Comparison of ENCODE assay signal across 33 cellular contexts in genomic region chr5:175148773-175149172, GRCh38.
"Had no signal": no experiment of that assay in that cellular context is flagged by ENCODE, and none has a peak within 500 bp of the region (broad histone marks: within the 10 kb centered on the region; RNA-seq: fewer than 3 reads in every experiment).

No MANE protein-coding gene starts in this region.

- H3K27me3 ChIP-seq: adrenal gland, body of pancreas, brain microvascular endothelial cell, breast epithelium had no signal

- H3K36me3 ChIP-seq: adrenal gland, brain microvascular endothelial cell, breast epithelium had no signal

- FAIRE-seq: astrocyte, TTC549 had no signal

- H3K27ac ChIP-seq: adrenal gland, body of pancreas, brain microvascular endothelial cell, breast epithelium, VCaP had no signal

- H3K4me1 ChIP-seq: adrenal gland, body of pancreas, breast epithelium had no signal

- H3K4me3 ChIP-seq: adrenal gland, body of pancreas, breast epithelium had no signal

- DNase-seq: activated B cell treated with CpG ODN at 0.5 μM for 24 hours; activated CD4-positive, alpha-beta memory T cell treated with anti-CD3 and anti-CD28 coated beads for 36 hours; activated CD4-positive, alpha-beta T cell treated with anti-CD3 and anti-CD28 coated beads for 4 hours; activated CD4-positive, alpha-beta T cell treated with anti-CD3 and anti-CD28 coated beads, Interleukin-2, amount 10 ng/mL, durations not matched to agents 24 days and 14 days; activated CD4-positive, alpha-beta T cell treated with anti-CD3 and anti-CD28 coated beads, Interleukin-2, amount 50 U/mL, for 1 hour; activated CD4-positive, alpha-beta T cell treated with anti-CD3 and anti-CD28 coated beads, Interleukin-2, amount 50 U/mL, for 4 hours; activated CD4-positive, CD25-positive, alpha-beta regulatory T cell treated with anti-CD3 and anti-CD28 coated beads, Interleukin-2, amount 50 U/mL, for 72 hours; activated CD8-positive, alpha-beta memory T cell treated with anti-CD3 and anti-CD28 coated beads, Interleukin-2, amount 50 U/mL, for 4 hours; activated CD8-positive, alpha-beta T cell treated with anti-CD3 and anti-CD28 coated beads for 36 hours; activated effector memory CD4-positive, alpha-beta T cell treated with anti-CD3 and anti-CD28 coated beads, Interleukin-2, amount 50 U/mL, for 16 hours; activated gamma-delta T cell treated with Interleukin-2 at 50 U/mL for 16 hours; activated naive CD4-positive, alpha-beta T cell; activated naive CD4-positive, alpha-beta T cell treated with anti-CD3 and anti-CD28 coated beads for 36 hours; activated naive CD4-positive, alpha-beta T cell treated with anti-CD3 and anti-CD28 coated beads, Interleukin-2, amount 50 U/mL, for 16 hours; activated naive CD8-positive, alpha-beta T cell treated with anti-CD3 and anti-CD28 coated beads for 36 hours; activated T-cell treated with anti-CD3 and anti-CD28 coated beads for 4 hours; activated T-cell treated with anti-CD3 and anti-CD28 coated beads, Interleukin-2, amount 50 U/mL, for 1 hour; activated T-cell treated with anti-CD3 and anti-CD28 coated beads, Interleukin-2, amount 50 U/mL, for 4 hours; activated T-cell treated with anti-CD3 and anti-CD28 coated beads, Interleukin-2, amount 50 U/mL, for 72 hours; adrenal gland; amniotic stem cell; aorta; body of pancreas; brain microvascular endothelial cell; central memory CD4-positive, alpha-beta T cell; T-helper 2 cell; T-helper 9 cell had no signal

- ATAC-seq: activated CD8-positive, alpha-beta T cell treated with anti-CD3 and anti-CD28 coated beads for 36 hours; activated naive CD4-positive, alpha-beta T cell treated with anti-CD3 and anti-CD28 coated beads, Interleukin-2, amount 50 U/mL, for 72 hours; activated T-cell treated with anti-CD3 and anti-CD28 coated beads, Interleukin-2, amount 50 U/mL, for 4 hours; activated T-cell treated with anti-CD3 and anti-CD28 coated beads, Interleukin-2, amount 50 U/mL, for 72 hours; activated T-helper 17 cell treated with anti-CD3 and anti-CD28 coated beads, Interleukin-2, amount 50 U/mL, for 72 hours; body of pancreas had no signal
